ENCODE assay signal across 19 cellular contexts in the genomic region with DNA sequence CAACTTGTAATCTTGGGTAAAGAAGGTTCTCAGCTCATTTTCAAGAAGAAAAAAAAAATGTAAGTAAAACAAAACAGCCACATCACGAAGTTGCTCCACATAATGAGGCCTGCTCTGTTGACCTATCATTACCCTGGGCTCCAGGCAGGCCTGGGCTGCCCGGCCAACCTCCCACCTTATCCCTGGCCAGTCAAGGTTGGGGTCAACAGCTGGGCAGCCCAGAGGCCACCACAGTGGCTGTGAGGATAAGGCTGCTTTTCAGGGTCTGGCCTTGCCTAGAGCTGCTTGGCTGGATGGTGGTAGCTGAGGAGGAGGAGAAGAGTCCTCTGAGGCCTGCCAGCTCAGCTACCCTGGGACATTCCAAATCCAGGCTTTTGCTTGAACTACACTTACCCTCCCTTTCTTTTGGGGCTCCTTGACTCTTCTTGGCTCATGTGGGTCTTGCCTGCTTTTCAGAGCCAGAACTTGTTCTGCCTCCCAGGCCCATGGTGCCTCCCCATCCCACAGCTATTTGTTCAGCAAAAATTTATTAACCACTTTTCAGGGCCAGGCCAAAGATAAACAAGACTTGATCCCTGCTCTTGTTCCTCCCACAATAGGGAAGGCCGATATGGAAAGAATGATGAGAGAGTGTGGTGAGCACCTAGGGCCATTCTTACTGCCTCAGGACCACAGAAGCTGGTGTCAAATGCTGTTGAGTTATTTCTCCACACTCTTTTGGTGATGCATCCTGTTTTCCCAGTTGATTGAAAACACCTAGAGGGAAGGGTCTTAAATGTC.
DNase-seq lines count a peak whose midpoint lies in the region; ATAC-seq, FAIRE-seq and TF ChIP-seq lines count a peak whose summit lies in the region.
"Had no signal": no experiment of that assay in that cellular context is flagged by ENCODE, and none has a peak within 500 bp of the region (broad histone marks: within the 10 kb centered on the region; RNA-seq: fewer than 3 reads in every experiment).

No MANE protein-coding gene starts in this region.

- H3K27me3 Mint-ChIP-seq in activated CD8-positive, alpha-beta memory T cell treated with anti-CD3 and anti-CD28 coated beads, Interleukin-2, amount 10 ng/mL, durations not matched to agents 7 days and 5 days, result no peaks in the 10 kb centered on the region
- no peaks in the 10 kb centered on the region for H3K27me3 Mint-ChIP-seq in GM23338 (ENCODE audit: insufficient read depth, low read depth, poor library complexity)
- H3K27me3 Mint-ChIP-seq: B cell had no signal

- H3K27ac ChIP-seq in HepG2 (ENCODE audit: extremely low read length, insufficient read depth, low read length), result no peak overlapping the region
- H3K27ac ChIP-seq in substantia nigra (ENCODE audit: low read depth, low read length, poor library complexity, severe bottlenecking), result peak overlapping the region; percentile 8
- no peak overlapping the region for H3K27ac ChIP-seq in GM23338 (ENCODE audit: low read depth)
- H3K27ac ChIP-seq: BLaER1 treated with 17β-estradiol and CSF1 and Interleukin-3, amounts not matched to agents 10 nM and 100 nM had no signal

- peaks cover 12% of the 10 kb centered on the region; the same call in 1 of the 2 replicates for H3K9me2 ChIP-seq in GM23338 (ENCODE audit: insufficient read depth)

- no peak overlapping the region for H2AFZ ChIP-seq in HepG2 (ENCODE audit: low read length)
- no peak overlapping the region for H2AFZ ChIP-seq in GM23338

- H3K36me3 ChIP-seq in HepG2 (replicated peaks in 1 of 2; ENCODE audit: control insufficient read depth in 1 of 2, insufficient read depth in 2 of 2, low read length in 2 of 2) (no peaks in the 10 kb centered on the region), GM23338 (ENCODE audit: insufficient read depth) (no peaks in the 10 kb centered on the region)
- H3K36me3 ChIP-seq: BLaER1 treated with 17β-estradiol and CSF1 and Interleukin-3, amounts not matched to agents 10 nM and 100 nM had no signal

- H3K27me3 ChIP-seq in HepG2 (ENCODE audit: control insufficient read depth in 1 of 2, insufficient read depth in 2 of 2, low read length in 2 of 2) (no peaks in the 10 kb centered on the region), GM23338 (ENCODE audit: insufficient read depth) (no peaks in the 10 kb centered on the region)
- H3K27me3 ChIP-seq: BLaER1 treated with 17β-estradiol and CSF1 and Interleukin-3, amounts not matched to agents 10 nM and 100 nM had no signal

- POLR2A ChIA-PET in HepG2 (lab: Yijun Ruan, JAX), result interaction anchor here (1.7 kb wide), 1 partner anchor 89 kb away, joined by 6 read pairs; no protein-coding TSS in a partner anchor

- TF ChIP-seq EP300 in HepG2 (IDR thresholded peaks at IDR 0.05; ENCODE audit: low read depth in 2 of 2, low read length in 2 of 2) (no peak), HepG2 (CRISPR knock-in tag; IDR thresholded peaks at IDR 0.05; ENCODE audit: borderline replicate concordance) (no peak)

- no peak for FAIRE-seq in HepG2 (lab: Jason Lieb, UNC)
- FAIRE-seq: GM12878, GM19239 had no signal

- H3K4me1 Mint-ChIP-seq in activated CD8-positive, alpha-beta memory T cell treated with anti-CD3 and anti-CD28 coated beads, Interleukin-2, amount 10 ng/mL, durations not matched to agents 7 days and 5 days, result peaks cover 18% of the 10 kb centered on the region
- H3K4me1 Mint-ChIP-seq in GM23338, result no peaks in the 10 kb centered on the region; the same call in 2 of the 3 replicates

- no peak for TF ChIP-seq RAD21 in HepG2 (CRISPR knock-in tag; IDR thresholded peaks at IDR 0.05)

- no peak for ATAC-seq in activated CD8-positive, alpha-beta memory T cell treated with anti-CD3 and anti-CD28 coated beads, Interleukin-2, amount 10 ng/mL, durations not matched to agents 7 days and 5 days
- ATAC-seq in HepG2 (peak; percentile 70), GM23338 (no peak)
- ATAC-seq: CD8-positive, alpha-beta T cell; GM12878 had no signal

- in situ Hi-C loops in HepG2 (cut with HindIII; ENCODE audit: extremely low pct_ligation_motif_present, low pct_unique_long_range_greater_than_20kb), result no loop called here

- intact Hi-C loops in HepG2 (cut with micrococcal nuclease; ENCODE audit: unreplicated experiment), result no loop called here

- TF ChIP-seq CTCF in HepG2 (CRISPR knock-in tag; IDR thresholded peaks at IDR 0.05) (no peak), GM23338 (conservative IDR thresholded peaks at IDR 0.05; ENCODE audit: low read depth in 2 of 2) (no peak)

- peaks cover 42% of the 10 kb centered on the region for H3K4me1 ChIP-seq in HepG2 (ENCODE audit: insufficient read depth, low read length)
- no peaks in the 10 kb centered on the region for H3K4me1 ChIP-seq in GM23338 (ENCODE audit: insufficient read depth)
- H3K4me1 ChIP-seq: BLaER1 treated with 17β-estradiol and CSF1 and Interleukin-3, amounts not matched to agents 10 nM and 100 nM had no signal

- no peaks in the 10 kb centered on the region for H3K9me3 ChIP-seq in HepG2 (ENCODE audit: low read length)
- H3K9me3 ChIP-seq: BLaER1 treated with 17β-estradiol and CSF1 and Interleukin-3, amounts not matched to agents 10 nM and 100 nM had no signal

- H3K27ac Mint-ChIP-seq in activated CD8-positive, alpha-beta memory T cell treated with anti-CD3 and anti-CD28 coated beads, Interleukin-2, amount 10 ng/mL, durations not matched to agents 7 days and 5 days, result peak overlapping the region; percentile 37
- no peak overlapping the region for H3K27ac Mint-ChIP-seq in GM23338
- H3K27ac Mint-ChIP-seq: B cell; CD8-positive, alpha-beta T cell; IgD-negative memory B cell had no signal

- H3K4me2 ChIP-seq in HepG2 (ENCODE audit: low read depth, low read length) (peak overlapping the region; percentile 41), GM23338 (no peak overlapping the region)
- H3K4me2 ChIP-seq: BLaER1 treated with 17β-estradiol and CSF1 and Interleukin-3, amounts not matched to agents 10 nM and 100 nM had no signal

- H4K20me1 ChIP-seq in HepG2 (ENCODE audit: insufficient read depth, low read length) (no peaks in the 10 kb centered on the region), GM23338 (replicated peaks; ENCODE audit: insufficient read depth) (no peaks in the 10 kb centered on the region)
- H4K20me1 ChIP-seq: BLaER1 treated with 17β-estradiol and CSF1 and Interleukin-3, amounts not matched to agents 10 nM and 100 nM had no signal

- H3K4me3 ChIP-seq in HepG2 (replicated peaks in 1 of 3; ENCODE audit: insufficient read depth in 1 of 3, low read depth in 2 of 3, low read length in 3 of 3), result no peak overlapping the region
- H3K4me3 ChIP-seq in GM23338, result no peak overlapping the region
- H3K4me3 ChIP-seq: BLaER1 treated with 17β-estradiol and CSF1 and Interleukin-3, amounts not matched to agents 10 nM and 100 nM; GM12878 had no signal

- no peak overlapping the region for H3K9ac ChIP-seq in HepG2 (ENCODE audit: insufficient read depth, low read depth, low read length)
- H3K9ac ChIP-seq: BLaER1 treated with 17β-estradiol and CSF1 and Interleukin-3, amounts not matched to agents 10 nM and 100 nM had no signal

- H3K79me2 ChIP-seq in HepG2 (ENCODE audit: insufficient read depth, low read length) (no peaks in the 10 kb centered on the region), GM23338 (replicated peaks; ENCODE audit: insufficient read depth) (no peaks in the 10 kb centered on the region)

- CTCF ChIA-PET in activated CD8-positive, alpha-beta memory T cell treated with anti-CD3 and anti-CD28 coated beads, Interleukin-2, amount 10 ng/mL, durations not matched to agents 7 days and 5 days (lab: Charles Lee), result no interaction called here
- CTCF ChIA-PET in HepG2 (lab: Yijun Ruan, JAX; ENCODE audit: low intra/inter-chr PET ratio, low total read pairs), result no interaction called here

- no peak overlapping the region for H3K4me3 Mint-ChIP-seq in activated CD8-positive, alpha-beta memory T cell treated with anti-CD3 and anti-CD28 coated beads, Interleukin-2, amount 10 ng/mL, durations not matched to agents 7 days and 5 days
- H3K4me3 Mint-ChIP-seq in GM23338, result no peak overlapping the region
- H3K4me3 Mint-ChIP-seq: B cell; CD8-positive, alpha-beta T cell; IgD-negative memory B cell had no signal

- no peaks in the 10 kb centered on the region for H3F3A ChIP-seq in GM23338 (replicated peaks; ENCODE audit: low read depth)

- BruUV-seq in HepG2 (replicated peaks; lab: Mats Ljungman, UMichigan), result no TSS peak

- H3K36me3 Mint-ChIP-seq in activated CD8-positive, alpha-beta memory T cell treated with anti-CD3 and anti-CD28 coated beads, Interleukin-2, amount 10 ng/mL, durations not matched to agents 7 days and 5 days, result no peaks in the 10 kb centered on the region
- no peaks in the 10 kb centered on the region for H3K36me3 Mint-ChIP-seq in GM23338 (ENCODE audit: low read depth)
- H3K36me3 Mint-ChIP-seq: CD8-positive, alpha-beta T cell had no signal

- 3% methylated on average over 3 of the region's 3 CpGs for WGBS in HepG2 (ENCODE audit: low lambda C conversion rate)

- no peak for TF ChIP-seq POLR2A in HepG2 (IDR thresholded peaks at IDR 0.05; ENCODE audit: insufficient read depth in 1 of 2, low read depth in 2 of 2, low read length in 2 of 2)

- H3K9me3 Mint-ChIP-seq in activated CD8-positive, alpha-beta memory T cell treated with anti-CD3 and anti-CD28 coated beads, Interleukin-2, amount 10 ng/mL, durations not matched to agents 7 days and 5 days (ENCODE audit: low read depth), result no peaks in the 10 kb centered on the region
- H3K9me3 Mint-ChIP-seq in GM23338, result no peaks in the 10 kb centered on the region
- H3K9me3 Mint-ChIP-seq: CD8-positive, alpha-beta T cell; IgD-negative memory B cell had no signal

- no peak for DNase-seq in activated CD8-positive, alpha-beta memory T cell treated with anti-CD3 and anti-CD28 coated beads, Interleukin-2, amount 10 ng/mL, durations not matched to agents 7 days and 5 days
- no peak for DNase-seq in activated CD8-positive, alpha-beta memory T cell treated with anti-CD3 and anti-CD28 coated beads, Interleukin-2, amount 50 U/mL, for 4 hours
- DNase-seq in HepG2 (ENCODE audit: low spot score) (no peak), substantia nigra (lab: John Stamatoyannopoulos, UW) (no peak), GM23338 (ENCODE audit: low spot score) (no peak), NOMO-1 treated with DMSO at 0.1 percent for 48 hours (lab: John Stamatoyannopoulos, UW; ENCODE audit: unreplicated experiment) (no peak), HuH-7.5 (ENCODE audit: low spot score) (no peak)
- DNase-seq: 8988T; CD8-positive, alpha-beta T cell; DMS 273 treated with DMSO at 0.1 percent for 48 hours; DMS53; DND-41; EL; HCEC 1CT had no signal

TF ChIP-seq in HepG2, 621 proteins besides CTCF, POLR2A, EP300 and RAD21 (continues in another document):
- no peak for TF ChIP-seq SOX6 (IDR thresholded peaks at IDR 0.05)
- peak; percentile 46; the same call in 1 of the 2 replicates for TF ChIP-seq SOX6 (CRISPR knock-in tag; IDR thresholded peaks at IDR 0.05)
- peak; percentile 31; the same call in 1 of the 2 replicates for TF ChIP-seq ZNF644 (CRISPR knock-in tag; IDR thresholded peaks at IDR 0.05; ENCODE audit: low read depth)

TF ChIP-seq in GM23338, 12 proteins besides CTCF, POLR2A, EP300 and RAD21 (continues in another document):
- TF ChIP-seq NANOG (IDR thresholded peaks at IDR 0.05; ENCODE audit: borderline replicate concordance) (no peak), JUNB (IDR thresholded peaks at IDR 0.05; ENCODE audit: unreplicated experiment) (no peak), ZNF114 (CRISPR knock-in tag; IDR thresholded peaks at IDR 0.05) (no peak)
